26 cellular contexts compared by ENCODE assay signal in the genomic region with DNA sequence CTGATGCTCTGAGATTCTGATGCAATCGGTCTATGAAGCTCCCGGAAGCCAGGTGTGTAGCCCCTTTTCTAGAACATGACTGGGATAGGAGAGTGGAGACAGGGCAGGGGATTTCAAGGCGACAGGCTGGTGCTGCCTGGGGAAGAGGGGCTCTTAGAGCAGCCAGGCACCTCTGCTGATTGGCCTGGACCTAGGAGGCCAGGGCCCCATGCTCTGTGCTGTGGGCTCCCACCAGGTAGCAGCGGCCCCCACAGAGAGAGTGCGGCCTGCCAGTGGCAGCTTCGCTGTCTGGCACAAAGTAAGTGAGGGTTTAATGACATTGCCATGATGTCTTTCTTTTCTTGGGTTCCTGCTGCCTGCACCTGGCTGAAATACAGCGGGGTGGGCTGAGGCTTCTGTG.
A peak's percentile ranks its signal among the peaks of the same experiment; 100 is the strongest.
DNase-seq lines count a peak whose midpoint lies in the region; ATAC-seq and TF ChIP-seq lines count a peak whose summit lies in the region.
"Had no signal": no experiment of that assay in that cellular context is flagged by ENCODE, and none has a peak within 500 bp of the region (broad histone marks: within the 10 kb centered on the region; RNA-seq: fewer than 3 reads in every experiment).

No MANE protein-coding gene starts in this region.

- no peak overlapping the region for H3K23ac ChIP-seq in mesenchymal stem cell (ENCODE audit: low read length in 2 of 2)

- H3K27ac ChIP-seq in SK-N-SH (ENCODE audit: low read depth in 2 of 2, low read length in 1 of 2) (no peak overlapping the region), mesenchymal stem cell (ENCODE audit: low read length, poor library complexity, severe bottlenecking) (no peak overlapping the region), upper lobe of right lung (no peak overlapping the region)
- H3K27ac ChIP-seq: BLaER1 treated with 17β-estradiol and CSF1 and Interleukin-3, amounts not matched to agents 10 nM and 100 nM; SJCRH30 had no signal

- H3K79me1 ChIP-seq in mesenchymal stem cell (replicated peaks; ENCODE audit: low read length, poor library complexity, severe bottlenecking) = no peaks in the 10 kb centered on the region

- TF ChIP-seq CTCF in SK-N-SH (IDR thresholded peaks at IDR 0.05) (no peak), upper lobe of right lung (IDR thresholded peaks at IDR 0.05) (no peak)

- H4K8ac ChIP-seq in mesenchymal stem cell (ENCODE audit: low read length) = no peak overlapping the region

- no peak overlapping the region for H2AK5ac ChIP-seq in mesenchymal stem cell (ENCODE audit: low read length, severe bottlenecking)

- peaks cover 30% of the 10 kb centered on the region; the same call in 1 of the 2 replicates for H3K79me2 ChIP-seq in SK-N-SH (ENCODE audit: insufficient read depth)

- no peak for TF ChIP-seq EP300 in SK-N-SH (IDR thresholded peaks at IDR 0.05; ENCODE audit: borderline replicate concordance in 1 of 2, low read depth in 1 of 2, low read length in 1 of 2)

- no peak overlapping the region for H3K4me2 ChIP-seq in SK-N-SH
- no peak overlapping the region for H3K4me2 ChIP-seq in mesenchymal stem cell (ENCODE audit: low read length, poor library complexity, severe bottlenecking)
- H3K4me2 ChIP-seq: BLaER1 treated with 17β-estradiol and CSF1 and Interleukin-3, amounts not matched to agents 10 nM and 100 nM had no signal

- no peak for TF ChIP-seq RAD21 in SK-N-SH (IDR thresholded peaks at IDR 0.05; ENCODE audit: low read length)

- H4K91ac ChIP-seq in mesenchymal stem cell (ENCODE audit: low read length) = peak overlapping the region; percentile 60

- no peak overlapping the region for H2BK12ac ChIP-seq in mesenchymal stem cell (ENCODE audit: low read length in 2 of 2)

- CTCF ChIA-PET in SK-N-SH (lab: Yijun Ruan, JAX) = interaction anchor here (0.8 to 6.6 kb wide), 23 partner anchors 10 to 266 kb away, joined by 3 to 291 read pairs (median 8); a partner anchor contains a TSS

- no peak overlapping the region for H2BK120ac ChIP-seq in mesenchymal stem cell (ENCODE audit: low read depth, low read length)

- H2BK5ac ChIP-seq in mesenchymal stem cell (ENCODE audit: low read depth, low read length, poor library complexity, severe bottlenecking) = no peak overlapping the region

- H3K18ac ChIP-seq in mesenchymal stem cell (ENCODE audit: low read depth in 1 of 2, low read length in 2 of 2) = no peak overlapping the region

- H3F3A ChIP-seq in SK-N-SH (replicated peaks; ENCODE audit: insufficient read depth) = peaks cover 12% of the 10 kb centered on the region

- H3K4me3 ChIP-seq in SK-N-SH (ENCODE audit: low read depth in 2 of 2, low read length in 1 of 2) (no peak overlapping the region), NT2/D1 (ENCODE audit: insufficient read length, low read depth) (no peak overlapping the region), mesenchymal stem cell (ENCODE audit: insufficient read depth in 1 of 2, low read depth in 1 of 2, low read length in 2 of 2) (no peak overlapping the region), upper lobe of right lung (no peak overlapping the region)
- H3K4me3 ChIP-seq: BLaER1 treated with 17β-estradiol and CSF1 and Interleukin-3, amounts not matched to agents 10 nM and 100 nM; SJCRH30 had no signal

- no peak overlapping the region for H3K14ac ChIP-seq in mesenchymal stem cell (ENCODE audit: low read length in 2 of 2)

- intact Hi-C loops in upper lobe of right lung (cut with DNase I) = loop anchor here (5.0 to 10.0 kb wide), 2 partner anchors 111 to 149 kb away; no protein-coding TSS in a partner anchor

- WGBS in SK-N-SH (ENCODE audit: low lambda C conversion rate) = 70% methylated on average over 7 of the region's 7 CpGs
- WGBS in mesenchymal stem cell = 73% methylated on average over 7 of the region's 7 CpGs

- H3K9ac ChIP-seq in SK-N-SH (no peak overlapping the region), NT2/D1 (ENCODE audit: insufficient read length, low read depth) (peak overlapping the region; percentile 77), mesenchymal stem cell (ENCODE audit: low read length) (no peak overlapping the region)
- H3K9ac ChIP-seq: BLaER1 treated with 17β-estradiol and CSF1 and Interleukin-3, amounts not matched to agents 10 nM and 100 nM had no signal

- POLR2A ChIA-PET in SK-N-SH (lab: Yijun Ruan, JAX) = no interaction called here

- H3K9me2 ChIP-seq in SK-N-SH = no peaks in the 10 kb centered on the region

- no peaks in the 10 kb centered on the region for H3K9me3 ChIP-seq in SK-N-SH
- H3K9me3 ChIP-seq in NT2/D1 (ENCODE audit: insufficient read depth, low read length) = no peaks in the 10 kb centered on the region
- H3K9me3 ChIP-seq in mesenchymal stem cell (ENCODE audit: control insufficient read depth, low read length) = no peaks in the 10 kb centered on the region
- H3K9me3 ChIP-seq in upper lobe of right lung = no peaks in the 10 kb centered on the region
- H3K9me3 ChIP-seq: BLaER1 treated with 17β-estradiol and CSF1 and Interleukin-3, amounts not matched to agents 10 nM and 100 nM; Caco-2; SJCRH30 had no signal

- H3K4ac ChIP-seq in mesenchymal stem cell (ENCODE audit: low read depth in 1 of 2, low read length in 2 of 2) = no peak overlapping the region

- peak; percentile 28 for DNase-seq in SK-N-SH
- no peak for DNase-seq in NT2/D1 (ENCODE audit: low read depth, low spot score)
- no peak for DNase-seq in mesenchymal stem cell
- peak; percentile 37 for DNase-seq in upper lobe of right lung
- DNase-seq: 8988T; Caco-2; CD4-positive, alpha-beta memory T cell; DMS 273 treated with DMSO at 0.1 percent for 48 hours; DMS79 treated with DMSO at 0.1 percent for 48 hours; KBM-7; NCI-H1092; NCI-H1436; NCI-H187 treated with DMSO at 0.1 percent for 48 hours; NCI-H2107; NCI-H2227 treated with DMSO at 0.1 percent for 48 hours; NCI-H510A; NK-92 treated with Interleukin-12 subunit alpha and Interleukin-12 subunit beta, amount 100 ng/mL, for 24 hours; SJCRH30 had no signal

- H4K20me1 ChIP-seq in SK-N-SH (ENCODE audit: insufficient read depth) = no peaks in the 10 kb centered on the region

- H2BK15ac ChIP-seq in mesenchymal stem cell (ENCODE audit: low read depth, poor library complexity, severe bottlenecking) = peak overlapping the region; percentile 86

- no peaks in the 10 kb centered on the region for H3K36me3 ChIP-seq in SK-N-SH (replicated peaks in 1 of 2; ENCODE audit: control insufficient read depth in 1 of 2, insufficient read depth in 2 of 2, low read length in 1 of 2)
- peaks cover 26% of the 10 kb centered on the region for H3K36me3 ChIP-seq in NT2/D1 (ENCODE audit: insufficient read depth, insufficient read length, low read length)
- H3K36me3 ChIP-seq in mesenchymal stem cell (ENCODE audit: control insufficient read depth in 1 of 2, insufficient read depth in 2 of 2, low read depth in 1 of 2, low read length in 2 of 2) = no peaks in the 10 kb centered on the region
- H3K36me3 ChIP-seq in upper lobe of right lung = no peaks in the 10 kb centered on the region
- H3K36me3 ChIP-seq: BLaER1 treated with 17β-estradiol and CSF1 and Interleukin-3, amounts not matched to agents 10 nM and 100 nM; SJCRH30 had no signal

- no peaks in the 10 kb centered on the region for H3K27me3 ChIP-seq in SK-N-SH (ENCODE audit: insufficient read depth)
- no peaks in the 10 kb centered on the region for H3K27me3 ChIP-seq in NT2/D1 (ENCODE audit: insufficient read depth, insufficient read length)
- H3K27me3 ChIP-seq in mesenchymal stem cell (ENCODE audit: control insufficient read depth in 1 of 2, insufficient read depth in 1 of 2, low read length in 2 of 2) = peaks cover 0 to 4% of the 10 kb centered on the region in 2 experiments
- H3K27me3 ChIP-seq in upper lobe of right lung = no peaks in the 10 kb centered on the region
- H3K27me3 ChIP-seq: BLaER1 treated with 17β-estradiol and CSF1 and Interleukin-3, amounts not matched to agents 10 nM and 100 nM; SJCRH30 had no signal

- no peaks in the 10 kb centered on the region; a peak in 1 of 4 replicates for H3K4me1 ChIP-seq in SK-N-SH (ENCODE audit: control insufficient read depth in 1 of 2, insufficient read depth in 2 of 2, low read depth in 1 of 2, low read length in 1 of 2)
- H3K4me1 ChIP-seq in NT2/D1 (ENCODE audit: insufficient read depth, insufficient read length) = peaks cover 6% of the 10 kb centered on the region
- peaks cover 17% of the 10 kb centered on the region for H3K4me1 ChIP-seq in mesenchymal stem cell (ENCODE audit: control insufficient read depth, insufficient read depth, low read depth, low read length)
- no peaks in the 10 kb centered on the region for H3K4me1 ChIP-seq in upper lobe of right lung

- ATAC-seq in SK-N-SH treated with all-trans-retinoic acid at 6 μM for 48 hours (no peak), upper lobe of right lung (no peak), HG02884 (IDR thresholded peaks at IDR 0.05; ENCODE audit: unreplicated experiment) (no peak), GM21447 (IDR thresholded peaks at IDR 0.05; ENCODE audit: unreplicated experiment) (no peak), HG03565 (IDR thresholded peaks at IDR 0.05; ENCODE audit: unreplicated experiment) (no peak)
- ATAC-seq: HCT116, HepG2, Panc1 had no signal

- no peak overlapping the region for H2AFZ ChIP-seq in SK-N-SH (ENCODE audit: low read depth)
- no peak overlapping the region for H2AFZ ChIP-seq in mesenchymal stem cell (ENCODE audit: low read depth, low read length)

TF ChIP-seq in SK-N-SH, 30 proteins besides CTCF, POLR2A, EP300 and RAD21 (continues in another document):
- TF ChIP-seq, protein P1, sequence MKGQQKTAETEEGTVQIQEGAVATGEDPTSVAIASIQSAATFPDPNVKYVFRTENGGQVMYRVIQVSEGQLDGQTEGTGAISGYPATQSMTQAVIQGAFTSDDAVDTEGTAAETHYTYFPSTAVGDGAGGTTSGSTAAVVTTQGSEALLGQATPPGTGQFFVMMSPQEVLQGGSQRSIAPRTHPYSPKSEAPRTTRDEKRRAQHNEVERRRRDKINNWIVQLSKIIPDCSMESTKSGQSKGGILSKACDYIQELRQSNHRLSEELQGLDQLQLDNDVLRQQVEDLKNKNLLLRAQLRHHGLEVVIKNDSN (IDR thresholded peaks at IDR 0.05; ENCODE audit: borderline replicate concordance, low read depth) = no peak
- no peak for TF ChIP-seq TCF12 (IDR thresholded peaks at IDR 0.05)
- TF ChIP-seq RXRA (IDR thresholded peaks at IDR 0.05; ENCODE audit: borderline replicate concordance, low read depth) = no peak
- no peak for TF ChIP-seq EZH2phosphoT487 (IDR thresholded peaks at IDR 0.05; ENCODE audit: borderline replicate concordance, low read depth)

TF ChIP-seq in SK-N-SH treated with all-trans-retinoic acid at 6 μM for 48 hours, 23 proteins besides CTCF, POLR2A, EP300 and RAD21 (continues in another document):
- TF ChIP-seq, protein P2, sequence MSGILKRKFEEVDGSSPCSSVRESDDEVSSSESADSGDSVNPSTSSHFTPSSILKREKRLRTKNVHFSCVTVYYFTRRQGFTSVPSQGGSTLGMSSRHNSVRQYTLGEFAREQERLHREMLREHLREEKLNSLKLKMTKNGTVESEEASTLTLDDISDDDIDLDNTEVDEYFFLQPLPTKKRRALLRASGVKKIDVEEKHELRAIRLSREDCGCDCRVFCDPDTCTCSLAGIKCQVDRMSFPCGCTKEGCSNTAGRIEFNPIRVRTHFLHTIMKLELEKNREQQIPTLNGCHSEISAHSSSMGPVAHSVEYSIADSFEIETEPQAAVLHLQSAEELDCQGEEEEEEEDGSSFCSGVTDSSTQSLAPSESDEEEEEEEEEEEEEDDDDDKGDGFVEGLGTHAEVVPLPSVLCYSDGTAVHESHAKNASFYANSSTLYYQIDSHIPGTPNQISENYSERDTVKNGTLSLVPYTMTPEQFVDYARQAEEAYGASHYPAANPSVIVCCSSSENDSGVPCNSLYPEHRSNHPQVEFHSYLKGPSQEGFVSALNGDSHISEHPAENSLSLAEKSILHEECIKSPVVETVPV (CRISPR knock-in tag; IDR thresholded peaks at IDR 0.05) = no peak

Comparison
In these comparisons a context has a peak if more than half of its experiments do, and no peak if none do; other contexts are left out.
1. DNase-seq: peak in SK-N-SH (single experiment) and upper lobe of right lung (single experiment); none in NT2/D1 (single experiment) and mesenchymal stem cell (single experiment).